ENCODE assay signal across 20 cellular contexts in genomic region chr1:203199002-203199401, GRCh38. TPM values are rescaled to one million over a fixed set of nuclear protein-coding genes. Genes with fewer than 3 reads are reported as not detected.
"Had no signal": no experiment of that assay in that cellular context is flagged by ENCODE, and none has a peak within 500 bp of the region (broad histone marks: within the 10 kb centered on the region; RNA-seq: fewer than 3 reads in every experiment).

No MANE protein-coding gene starts in this region.

- ATAC-seq: activated naive CD4-positive, alpha-beta T cell treated with anti-CD3 and anti-CD28 coated beads, Interleukin-2, amount 50 U/mL, for 72 hours; naive thymus-derived CD4-positive, alpha-beta T cell; SK-N-SH treated with all-trans-retinoic acid at 6 μM for 48 hours; stimulated activated naive B cell treated with anti-CD40 and anti-IgM and Interleukin-4, amounts not matched to agents 10 μg/mL and 1 μg/mL and 100 μg/mL, for 72 hours had no signal

- DNase-seq: activated B cell treated with CpG ODN at 0.5 μM for 24 hours; activated CD4-positive, alpha-beta T cell treated with anti-CD3 and anti-CD28 coated beads, Interleukin-2, amount 50 U/mL, for 1 hour; activated T-cell treated with anti-CD3 and anti-CD28 coated beads for 4 hours; anterior cingulate cortex; lower lobe of right lung; midbrain; naive thymus-derived CD4-positive, alpha-beta T cell; right cardiac atrium; spleen; stimulated activated CD4-positive, alpha-beta T cell treated with anti-CD3 and anti-CD28 coated beads, Interleukin-1b, Interleukin-23, amount 100 ng/mL, for 48 hours; stimulated activated naive B cell treated with anti-CD40 and anti-IgM and Interleukin-4, amounts not matched to agents 10 μg/mL and 1 μg/mL and 100 μg/mL, for 72 hours; substantia nigra had no signal

- H3K9me3 ChIP-seq: lower lobe of right lung, spleen had no signal

- H3K4me3 ChIP-seq: lower lobe of right lung, spleen had no signal

- H3K36me3 ChIP-seq: lower lobe of right lung, spleen had no signal

RNA-seq across cellular contexts. Expression of gene CHI3L1, which starts 12.5 kb away (rescaled TPM):
- total RNA-seq: activated CD8-positive, alpha-beta memory T cell treated with anti-CD3 and anti-CD28 coated beads for 36 hours; activated T-helper 2 cell treated with anti-CD3 and anti-CD28 coated beads, Interferon-gamma antibody, Interleukin-2, Interleukin-4, amounts not matched to agents 10 μg/mL and 5 μg/mL and 100 μg/mL, durations not matched to agents 14 hours and 24 hours and 36 hours; frontal cortex; progenitor cell of endocrine pancreas; T-helper 1 cell treated with Interleukin-12 subunit alpha and Interleukin-12 subunit beta and Interleukin-4 antibody, amounts not matched to agents 30 ng/mL and 1 ng/mL, for 36 hours had no signal
- polyA plus RNA-seq: naive thymus-derived CD4-positive, alpha-beta T cell had no signal

RNA-seq across cellular contexts. Expression of gene MYBPH, which starts 23.4 kb away (rescaled TPM):
- total RNA-seq: activated B cell treated with CpG ODN at 0.5 μM for 24 hours; activated CD8-positive, alpha-beta memory T cell treated with anti-CD3 and anti-CD28 coated beads for 36 hours; activated naive CD4-positive, alpha-beta T cell treated with anti-CD3 and anti-CD28 coated beads, Interleukin-2, amount 50 U/mL, for 72 hours; activated T-helper 2 cell treated with anti-CD3 and anti-CD28 coated beads, Interferon-gamma antibody, Interleukin-2, Interleukin-4, amounts not matched to agents 10 μg/mL and 5 μg/mL and 100 μg/mL, durations not matched to agents 14 hours and 24 hours and 36 hours; frontal cortex; lower lobe of right lung; naive thymus-derived CD4-positive, alpha-beta T cell; progenitor cell of endocrine pancreas; right cardiac atrium; T-helper 1 cell treated with Interleukin-12 subunit alpha and Interleukin-12 subunit beta and Interleukin-4 antibody, amounts not matched to agents 30 ng/mL and 1 ng/mL, for 36 hours had no signal
- polyA plus RNA-seq: keratinocyte; naive thymus-derived CD4-positive, alpha-beta T cell had no signal

RNA-seq across cellular contexts. Expression of gene CHIT1, which starts 30.5 kb away (rescaled TPM):
- polyA plus RNA-seq: keratinocyte; naive thymus-derived CD4-positive, alpha-beta T cell had no signal
